ENCODE assay signal across 1 cellular context in the genomic region with DNA sequence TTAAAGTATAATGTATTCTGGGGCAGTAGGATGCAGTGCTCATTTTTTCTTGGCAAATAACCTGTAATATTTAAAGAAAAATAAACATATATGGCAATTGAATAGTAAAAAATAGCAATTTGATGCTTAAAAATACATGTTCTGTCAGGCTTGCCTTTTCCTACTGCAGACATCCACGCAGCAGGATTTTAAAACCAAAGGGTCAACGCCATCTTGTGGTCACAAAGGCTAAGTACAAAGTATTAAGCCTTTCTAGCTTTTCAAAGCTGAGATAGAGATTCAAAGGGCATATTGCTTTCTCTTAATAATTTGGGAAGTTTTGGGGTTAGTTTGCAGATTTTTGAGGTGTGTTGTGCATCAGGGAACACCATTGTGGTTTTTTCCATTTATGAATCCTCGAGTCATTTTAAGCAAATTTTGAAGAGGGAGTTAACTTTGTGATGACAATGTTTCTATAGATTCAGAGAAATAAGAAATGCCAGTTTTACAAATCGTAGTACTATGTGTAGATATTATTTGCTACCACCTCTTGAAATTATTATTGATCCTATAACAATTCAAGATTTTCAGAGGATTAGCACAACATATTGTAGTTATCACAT.
TF ChIP-seq lines count a peak whose summit lies in the region.

No MANE protein-coding gene starts in this region.

TF ChIP-seq in WTC11, 78 proteins besides CTCF, POLR2A, EP300 and RAD21 (continued from another document):
- TF ChIP-seq, protein P1, sequence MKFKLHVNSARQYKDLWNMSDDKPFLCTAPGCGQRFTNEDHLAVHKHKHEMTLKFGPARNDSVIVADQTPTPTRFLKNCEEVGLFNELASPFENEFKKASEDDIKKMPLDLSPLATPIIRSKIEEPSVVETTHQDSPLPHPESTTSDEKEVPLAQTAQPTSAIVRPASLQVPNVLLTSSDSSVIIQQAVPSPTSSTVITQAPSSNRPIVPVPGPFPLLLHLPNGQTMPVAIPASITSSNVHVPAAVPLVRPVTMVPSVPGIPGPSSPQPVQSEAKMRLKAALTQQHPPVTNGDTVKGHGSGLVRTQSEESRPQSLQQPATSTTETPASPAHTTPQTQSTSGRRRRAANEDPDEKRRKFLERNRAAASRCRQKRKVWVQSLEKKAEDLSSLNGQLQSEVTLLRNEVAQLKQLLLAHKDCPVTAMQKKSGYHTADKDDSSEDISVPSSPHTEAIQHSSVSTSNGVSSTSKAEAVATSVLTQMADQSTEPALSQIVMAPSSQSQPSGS (CRISPR knock-in tag; IDR thresholded peaks at IDR 0.05; ENCODE audit: borderline replicate concordance, low read depth): no peak
- no peak for TF ChIP-seq FOXJ3 (CRISPR knock-in tag; IDR thresholded peaks at IDR 0.05; ENCODE audit: borderline replicate concordance)
- TF ChIP-seq ZNF232 (CRISPR knock-in tag; IDR thresholded peaks at IDR 0.05): no peak
- TF ChIP-seq, protein P2, sequence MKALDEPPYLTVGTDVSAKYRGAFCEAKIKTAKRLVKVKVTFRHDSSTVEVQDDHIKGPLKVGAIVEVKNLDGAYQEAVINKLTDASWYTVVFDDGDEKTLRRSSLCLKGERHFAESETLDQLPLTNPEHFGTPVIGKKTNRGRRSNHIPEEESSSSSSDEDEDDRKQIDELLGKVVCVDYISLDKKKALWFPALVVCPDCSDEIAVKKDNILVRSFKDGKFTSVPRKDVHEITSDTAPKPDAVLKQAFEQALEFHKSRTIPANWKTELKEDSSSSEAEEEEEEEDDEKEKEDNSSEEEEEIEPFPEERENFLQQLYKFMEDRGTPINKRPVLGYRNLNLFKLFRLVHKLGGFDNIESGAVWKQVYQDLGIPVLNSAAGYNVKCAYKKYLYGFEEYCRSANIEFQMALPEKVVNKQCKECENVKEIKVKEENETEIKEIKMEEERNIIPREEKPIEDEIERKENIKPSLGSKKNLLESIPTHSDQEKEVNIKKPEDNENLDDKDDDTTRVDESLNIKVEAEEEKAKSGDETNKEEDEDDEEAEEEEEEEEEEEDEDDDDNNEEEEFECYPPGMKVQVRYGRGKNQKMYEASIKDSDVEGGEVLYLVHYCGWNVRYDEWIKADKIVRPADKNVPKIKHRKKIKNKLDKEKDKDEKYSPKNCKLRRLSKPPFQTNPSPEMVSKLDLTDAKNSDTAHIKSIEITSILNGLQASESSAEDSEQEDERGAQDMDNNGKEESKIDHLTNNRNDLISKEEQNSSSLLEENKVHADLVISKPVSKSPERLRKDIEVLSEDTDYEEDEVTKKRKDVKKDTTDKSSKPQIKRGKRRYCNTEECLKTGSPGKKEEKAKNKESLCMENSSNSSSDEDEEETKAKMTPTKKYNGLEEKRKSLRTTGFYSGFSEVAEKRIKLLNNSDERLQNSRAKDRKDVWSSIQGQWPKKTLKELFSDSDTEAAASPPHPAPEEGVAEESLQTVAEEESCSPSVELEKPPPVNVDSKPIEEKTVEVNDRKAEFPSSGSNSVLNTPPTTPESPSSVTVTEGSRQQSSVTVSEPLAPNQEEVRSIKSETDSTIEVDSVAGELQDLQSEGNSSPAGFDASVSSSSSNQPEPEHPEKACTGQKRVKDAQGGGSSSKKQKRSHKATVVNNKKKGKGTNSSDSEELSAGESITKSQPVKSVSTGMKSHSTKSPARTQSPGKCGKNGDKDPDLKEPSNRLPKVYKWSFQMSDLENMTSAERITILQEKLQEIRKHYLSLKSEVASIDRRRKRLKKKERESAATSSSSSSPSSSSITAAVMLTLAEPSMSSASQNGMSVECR (CRISPR knock-in tag; IDR thresholded peaks at IDR 0.05; ENCODE audit: borderline replicate concordance): no peak
- TF ChIP-seq GRHL2 (CRISPR knock-in tag; IDR thresholded peaks at IDR 0.05; ENCODE audit: insufficient replicate concordance, severe bottlenecking): no peak
